Comparison of ENCODE assay signal across 1 cellular context in the genomic region with DNA sequence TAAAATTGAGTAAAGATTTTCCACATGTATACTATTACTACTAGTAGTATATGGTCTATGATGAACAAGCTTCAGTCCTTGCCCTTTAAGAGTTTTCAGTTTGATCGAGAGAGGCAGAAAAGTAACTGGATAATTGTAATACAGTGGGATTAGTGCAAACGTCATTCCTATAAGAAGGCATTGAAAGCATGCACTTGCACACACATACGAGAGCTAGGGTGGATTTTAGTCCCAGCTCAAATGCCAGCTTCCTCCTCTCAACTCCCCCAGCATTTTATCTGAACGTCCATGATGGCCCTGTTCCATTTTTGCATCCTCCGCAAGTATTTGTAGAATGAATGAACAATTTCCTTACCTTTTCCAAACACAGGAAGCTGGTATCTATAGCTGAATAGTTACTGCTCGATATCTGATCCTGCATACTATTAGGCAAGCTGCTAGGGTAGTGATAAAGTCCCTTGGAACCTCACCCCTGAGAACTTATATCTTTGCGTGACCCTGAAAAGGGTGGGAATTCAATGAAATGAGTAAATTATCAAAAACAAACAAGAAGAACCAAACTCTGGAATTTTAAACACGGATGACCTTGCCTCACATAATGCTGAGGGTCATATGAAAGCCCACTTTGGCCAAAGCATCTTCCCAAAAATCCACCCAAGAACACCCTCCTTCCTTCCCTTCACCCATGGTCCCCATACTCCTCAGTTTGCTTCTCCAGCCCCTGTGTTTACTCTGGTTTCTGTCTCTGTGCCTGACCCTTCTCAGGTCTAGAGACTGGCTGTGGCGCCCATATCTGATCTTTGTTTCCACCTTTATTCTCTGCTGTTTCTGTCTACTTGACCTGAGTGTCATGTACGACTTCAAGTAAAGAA.
TF ChIP-seq lines count a peak whose summit lies in the region.

No MANE protein-coding gene starts in this region.

TF ChIP-seq in K562, 482 proteins besides CTCF, POLR2A, EP300 and RAD21 (continued from another document and continues in another):
- TF ChIP-seq, protein P1, sequence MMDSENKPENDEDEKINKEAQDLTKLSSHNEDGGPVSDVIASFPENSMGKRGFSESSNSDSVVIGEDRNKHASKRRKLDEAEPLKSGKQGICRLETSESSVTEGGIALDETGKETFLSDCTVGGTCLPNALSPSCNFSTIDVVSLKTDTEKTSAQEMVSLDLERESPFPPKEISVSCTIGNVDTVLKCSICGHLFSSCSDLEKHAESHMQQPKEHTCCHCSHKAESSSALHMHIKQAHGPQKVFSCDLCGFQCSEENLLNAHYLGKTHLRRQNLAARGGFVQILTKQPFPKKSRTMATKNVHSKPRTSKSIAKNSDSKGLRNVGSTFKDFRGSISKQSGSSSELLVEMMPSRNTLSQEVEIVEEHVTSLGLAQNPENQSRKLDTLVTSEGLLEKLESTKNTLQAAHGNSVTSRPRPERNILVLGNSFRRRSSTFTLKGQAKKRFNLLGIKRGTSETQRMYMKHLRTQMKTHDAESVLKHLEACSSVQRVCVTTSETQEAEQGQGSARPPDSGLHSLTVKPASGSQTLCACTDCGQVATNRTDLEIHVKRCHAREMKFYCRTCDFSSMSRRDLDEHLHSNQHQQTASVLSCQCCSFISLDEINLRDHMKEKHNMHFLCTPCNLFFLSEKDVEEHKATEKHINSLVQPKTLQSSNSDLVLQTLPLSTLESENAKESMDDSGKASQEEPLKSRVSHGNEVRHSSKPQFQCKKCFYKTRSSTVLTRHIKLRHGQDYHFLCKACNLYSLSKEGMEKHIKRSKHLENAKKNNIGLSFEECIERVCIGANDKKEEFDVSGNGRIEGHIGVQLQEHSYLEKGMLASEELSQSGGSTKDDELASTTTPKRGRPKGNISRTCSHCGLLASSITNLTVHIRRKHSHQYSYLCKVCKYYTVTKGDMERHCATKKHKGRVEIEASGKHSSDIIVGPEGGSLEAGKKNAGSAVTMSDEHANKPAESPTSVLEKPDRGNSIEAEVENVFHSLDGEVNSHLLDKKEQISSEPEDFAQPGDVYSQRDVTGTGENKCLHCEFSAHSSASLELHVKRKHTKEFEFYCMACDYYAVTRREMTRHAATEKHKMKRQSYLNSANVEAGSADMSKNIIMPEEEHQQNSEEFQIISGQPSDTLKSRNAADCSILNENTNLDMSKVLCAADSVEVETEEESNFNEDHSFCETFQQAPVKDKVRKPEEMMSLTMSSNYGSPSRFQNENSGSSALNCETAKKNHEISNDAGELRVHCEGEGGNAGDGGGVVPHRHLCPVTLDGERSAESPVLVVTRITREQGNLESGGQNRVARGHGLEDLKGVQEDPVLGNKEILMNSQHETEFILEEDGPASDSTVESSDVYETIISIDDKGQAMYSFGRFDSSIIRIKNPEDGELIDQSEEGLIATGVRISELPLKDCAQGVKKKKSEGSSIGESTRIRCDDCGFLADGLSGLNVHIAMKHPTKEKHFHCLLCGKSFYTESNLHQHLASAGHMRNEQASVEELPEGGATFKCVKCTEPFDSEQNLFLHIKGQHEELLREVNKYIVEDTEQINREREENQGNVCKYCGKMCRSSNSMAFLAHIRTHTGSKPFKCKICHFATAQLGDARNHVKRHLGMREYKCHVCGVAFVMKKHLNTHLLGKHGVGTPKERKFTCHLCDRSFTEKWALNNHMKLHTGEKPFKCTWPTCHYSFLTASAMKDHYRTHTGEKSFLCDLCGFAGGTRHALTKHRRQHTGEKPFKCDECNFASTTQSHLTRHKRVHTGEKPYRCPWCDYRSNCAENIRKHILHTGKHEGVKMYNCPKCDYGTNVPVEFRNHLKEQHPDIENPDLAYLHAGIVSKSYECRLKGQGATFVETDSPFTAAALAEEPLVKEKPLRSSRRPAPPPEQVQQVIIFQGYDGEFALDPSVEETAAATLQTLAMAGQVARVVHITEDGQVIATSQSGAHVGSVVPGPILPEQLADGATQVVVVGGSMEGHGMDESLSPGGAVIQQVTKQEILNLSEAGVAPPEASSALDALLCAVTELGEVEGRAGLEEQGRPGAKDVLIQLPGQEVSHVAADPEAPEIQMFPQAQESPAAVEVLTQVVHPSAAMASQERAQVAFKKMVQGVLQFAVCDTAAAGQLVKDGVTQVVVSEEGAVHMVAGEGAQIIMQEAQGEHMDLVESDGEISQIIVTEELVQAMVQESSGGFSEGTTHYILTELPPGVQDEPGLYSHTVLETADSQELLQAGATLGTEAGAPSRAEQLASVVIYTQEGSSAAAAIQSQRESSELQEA (IDR thresholded peaks at IDR 0.05; ENCODE audit: low read depth): no peak
- TF ChIP-seq ARID1B (IDR thresholded peaks at IDR 0.05) (peak; percentile 87), FUS (optimal IDR thresholded peaks at IDR 0.05; ENCODE audit: low read depth, low read length) (no peak), MYBL2 (IDR thresholded peaks at IDR 0.05; ENCODE audit: low read depth) (no peak), MYBL2 (CRISPR knock-in tag; IDR thresholded peaks at IDR 0.05; ENCODE audit: borderline replicate concordance) (no peak), ZNF583 (CRISPR knock-in tag; IDR thresholded peaks at IDR 0.05) (no peak), NUFIP1 (IDR thresholded peaks at IDR 0.05; ENCODE audit: partially characterized antibody) (no peak), PTTG1 (tag; IDR thresholded peaks at IDR 0.05; ENCODE audit: low read depth) (no peak), TAF9B (IDR thresholded peaks at IDR 0.05; ENCODE audit: partially characterized antibody) (no peak), RBM14 (IDR thresholded peaks at IDR 0.05; ENCODE audit: borderline replicate concordance, insufficient read depth, low read depth, low read length) (no peak), KDM5B (IDR thresholded peaks at IDR 0.05; ENCODE audit: insufficient replicate concordance, low read depth, low read length) (no peak), HMGN3 (IDR thresholded peaks at IDR 0.05; ENCODE audit: borderline replicate concordance, extremely low read depth, insufficient read length, low read depth, low read length) (no peak), HDAC3 (IDR thresholded peaks at IDR 0.05; ENCODE audit: borderline replicate concordance, partially characterized antibody) (peak; percentile 35), EHMT2 (IDR thresholded peaks at IDR 0.05) (no peak), ZNF239 (CRISPR knock-in tag; IDR thresholded peaks at IDR 0.05) (no peak), KDM1A (IDR thresholded peaks at IDR 0.05) (no peak), HLTF (IDR thresholded peaks at IDR 0.05) (no peak), BHLHE40 (IDR thresholded peaks at IDR 0.05; ENCODE audit: low read length) (no peak)
- TF ChIP-seq, protein P2, sequence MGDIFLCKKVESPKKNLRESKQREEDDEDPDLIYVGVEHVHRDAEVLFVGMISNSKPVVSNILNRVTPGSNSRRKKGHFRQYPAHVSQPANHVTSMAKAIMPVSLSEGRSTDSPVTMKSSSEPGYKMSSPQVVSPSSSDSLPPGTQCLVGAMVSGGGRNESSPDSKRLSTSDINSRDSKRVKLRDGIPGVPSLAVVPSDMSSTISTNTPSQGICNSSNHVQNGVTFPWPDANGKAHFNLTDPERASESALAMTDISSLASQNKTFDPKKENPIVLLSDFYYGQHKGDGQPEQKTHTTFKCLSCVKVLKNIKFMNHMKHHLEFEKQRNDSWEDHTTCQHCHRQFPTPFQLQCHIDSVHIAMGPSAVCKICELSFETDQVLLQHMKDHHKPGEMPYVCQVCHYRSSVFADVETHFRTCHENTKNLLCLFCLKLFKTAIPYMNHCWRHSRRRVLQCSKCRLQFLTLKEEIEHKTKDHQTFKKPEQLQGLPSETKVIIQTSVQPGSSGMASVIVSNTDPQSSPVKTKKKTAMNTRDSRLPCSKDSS (IDR thresholded peaks at IDR 0.05; ENCODE audit: low read depth, partially characterized antibody): no peak
- TF ChIP-seq, protein P3, sequence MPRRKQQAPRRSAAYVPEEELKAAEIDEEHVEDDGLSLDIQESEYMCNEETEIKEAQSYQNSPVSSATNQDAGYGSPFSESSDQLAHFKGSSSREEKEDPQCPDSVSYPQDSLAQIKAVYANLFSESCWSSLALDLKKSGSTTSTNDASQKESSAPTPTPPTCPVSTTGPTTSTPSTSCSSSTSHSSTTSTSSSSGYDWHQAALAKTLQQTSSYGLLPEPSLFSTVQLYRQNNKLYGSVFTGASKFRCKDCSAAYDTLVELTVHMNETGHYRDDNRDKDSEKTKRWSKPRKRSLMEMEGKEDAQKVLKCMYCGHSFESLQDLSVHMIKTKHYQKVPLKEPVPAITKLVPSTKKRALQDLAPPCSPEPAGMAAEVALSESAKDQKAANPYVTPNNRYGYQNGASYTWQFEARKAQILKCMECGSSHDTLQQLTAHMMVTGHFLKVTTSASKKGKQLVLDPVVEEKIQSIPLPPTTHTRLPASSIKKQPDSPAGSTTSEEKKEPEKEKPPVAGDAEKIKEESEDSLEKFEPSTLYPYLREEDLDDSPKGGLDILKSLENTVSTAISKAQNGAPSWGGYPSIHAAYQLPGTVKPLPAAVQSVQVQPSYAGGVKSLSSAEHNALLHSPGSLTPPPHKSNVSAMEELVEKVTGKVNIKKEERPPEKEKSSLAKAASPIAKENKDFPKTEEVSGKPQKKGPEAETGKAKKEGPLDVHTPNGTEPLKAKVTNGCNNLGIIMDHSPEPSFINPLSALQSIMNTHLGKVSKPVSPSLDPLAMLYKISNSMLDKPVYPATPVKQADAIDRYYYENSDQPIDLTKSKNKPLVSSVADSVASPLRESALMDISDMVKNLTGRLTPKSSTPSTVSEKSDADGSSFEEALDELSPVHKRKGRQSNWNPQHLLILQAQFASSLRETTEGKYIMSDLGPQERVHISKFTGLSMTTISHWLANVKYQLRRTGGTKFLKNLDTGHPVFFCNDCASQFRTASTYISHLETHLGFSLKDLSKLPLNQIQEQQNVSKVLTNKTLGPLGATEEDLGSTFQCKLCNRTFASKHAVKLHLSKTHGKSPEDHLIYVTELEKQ (CRISPR knock-in tag; IDR thresholded peaks at IDR 0.05): no peak
- TF ChIP-seq, protein P4, sequence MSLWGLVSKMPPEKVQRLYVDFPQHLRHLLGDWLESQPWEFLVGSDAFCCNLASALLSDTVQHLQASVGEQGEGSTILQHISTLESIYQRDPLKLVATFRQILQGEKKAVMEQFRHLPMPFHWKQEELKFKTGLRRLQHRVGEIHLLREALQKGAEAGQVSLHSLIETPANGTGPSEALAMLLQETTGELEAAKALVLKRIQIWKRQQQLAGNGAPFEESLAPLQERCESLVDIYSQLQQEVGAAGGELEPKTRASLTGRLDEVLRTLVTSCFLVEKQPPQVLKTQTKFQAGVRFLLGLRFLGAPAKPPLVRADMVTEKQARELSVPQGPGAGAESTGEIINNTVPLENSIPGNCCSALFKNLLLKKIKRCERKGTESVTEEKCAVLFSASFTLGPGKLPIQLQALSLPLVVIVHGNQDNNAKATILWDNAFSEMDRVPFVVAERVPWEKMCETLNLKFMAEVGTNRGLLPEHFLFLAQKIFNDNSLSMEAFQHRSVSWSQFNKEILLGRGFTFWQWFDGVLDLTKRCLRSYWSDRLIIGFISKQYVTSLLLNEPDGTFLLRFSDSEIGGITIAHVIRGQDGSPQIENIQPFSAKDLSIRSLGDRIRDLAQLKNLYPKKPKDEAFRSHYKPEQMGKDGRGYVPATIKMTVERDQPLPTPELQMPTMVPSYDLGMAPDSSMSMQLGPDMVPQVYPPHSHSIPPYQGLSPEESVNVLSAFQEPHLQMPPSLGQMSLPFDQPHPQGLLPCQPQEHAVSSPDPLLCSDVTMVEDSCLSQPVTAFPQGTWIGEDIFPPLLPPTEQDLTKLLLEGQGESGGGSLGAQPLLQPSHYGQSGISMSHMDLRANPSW (CRISPR knock-in tag; IDR thresholded peaks at IDR 0.05): no peak
- TF ChIP-seq, protein P5, sequence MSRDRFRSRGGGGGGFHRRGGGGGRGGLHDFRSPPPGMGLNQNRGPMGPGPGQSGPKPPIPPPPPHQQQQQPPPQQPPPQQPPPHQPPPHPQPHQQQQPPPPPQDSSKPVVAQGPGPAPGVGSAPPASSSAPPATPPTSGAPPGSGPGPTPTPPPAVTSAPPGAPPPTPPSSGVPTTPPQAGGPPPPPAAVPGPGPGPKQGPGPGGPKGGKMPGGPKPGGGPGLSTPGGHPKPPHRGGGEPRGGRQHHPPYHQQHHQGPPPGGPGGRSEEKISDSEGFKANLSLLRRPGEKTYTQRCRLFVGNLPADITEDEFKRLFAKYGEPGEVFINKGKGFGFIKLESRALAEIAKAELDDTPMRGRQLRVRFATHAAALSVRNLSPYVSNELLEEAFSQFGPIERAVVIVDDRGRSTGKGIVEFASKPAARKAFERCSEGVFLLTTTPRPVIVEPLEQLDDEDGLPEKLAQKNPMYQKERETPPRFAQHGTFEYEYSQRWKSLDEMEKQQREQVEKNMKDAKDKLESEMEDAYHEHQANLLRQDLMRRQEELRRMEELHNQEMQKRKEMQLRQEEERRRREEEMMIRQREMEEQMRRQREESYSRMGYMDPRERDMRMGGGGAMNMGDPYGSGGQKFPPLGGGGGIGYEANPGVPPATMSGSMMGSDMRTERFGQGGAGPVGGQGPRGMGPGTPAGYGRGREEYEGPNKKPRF (IDR thresholded peaks at IDR 0.05; ENCODE audit: low read depth, low read length): no peak
- TF ChIP-seq, protein P6, sequence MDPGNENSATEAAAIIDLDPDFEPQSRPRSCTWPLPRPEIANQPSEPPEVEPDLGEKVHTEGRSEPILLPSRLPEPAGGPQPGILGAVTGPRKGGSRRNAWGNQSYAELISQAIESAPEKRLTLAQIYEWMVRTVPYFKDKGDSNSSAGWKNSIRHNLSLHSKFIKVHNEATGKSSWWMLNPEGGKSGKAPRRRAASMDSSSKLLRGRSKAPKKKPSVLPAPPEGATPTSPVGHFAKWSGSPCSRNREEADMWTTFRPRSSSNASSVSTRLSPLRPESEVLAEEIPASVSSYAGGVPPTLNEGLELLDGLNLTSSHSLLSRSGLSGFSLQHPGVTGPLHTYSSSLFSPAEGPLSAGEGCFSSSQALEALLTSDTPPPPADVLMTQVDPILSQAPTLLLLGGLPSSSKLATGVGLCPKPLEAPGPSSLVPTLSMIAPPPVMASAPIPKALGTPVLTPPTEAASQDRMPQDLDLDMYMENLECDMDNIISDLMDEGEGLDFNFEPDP (CRISPR knock-in tag; IDR thresholded peaks at IDR 0.05): no peak
- TF ChIP-seq, protein P7, sequence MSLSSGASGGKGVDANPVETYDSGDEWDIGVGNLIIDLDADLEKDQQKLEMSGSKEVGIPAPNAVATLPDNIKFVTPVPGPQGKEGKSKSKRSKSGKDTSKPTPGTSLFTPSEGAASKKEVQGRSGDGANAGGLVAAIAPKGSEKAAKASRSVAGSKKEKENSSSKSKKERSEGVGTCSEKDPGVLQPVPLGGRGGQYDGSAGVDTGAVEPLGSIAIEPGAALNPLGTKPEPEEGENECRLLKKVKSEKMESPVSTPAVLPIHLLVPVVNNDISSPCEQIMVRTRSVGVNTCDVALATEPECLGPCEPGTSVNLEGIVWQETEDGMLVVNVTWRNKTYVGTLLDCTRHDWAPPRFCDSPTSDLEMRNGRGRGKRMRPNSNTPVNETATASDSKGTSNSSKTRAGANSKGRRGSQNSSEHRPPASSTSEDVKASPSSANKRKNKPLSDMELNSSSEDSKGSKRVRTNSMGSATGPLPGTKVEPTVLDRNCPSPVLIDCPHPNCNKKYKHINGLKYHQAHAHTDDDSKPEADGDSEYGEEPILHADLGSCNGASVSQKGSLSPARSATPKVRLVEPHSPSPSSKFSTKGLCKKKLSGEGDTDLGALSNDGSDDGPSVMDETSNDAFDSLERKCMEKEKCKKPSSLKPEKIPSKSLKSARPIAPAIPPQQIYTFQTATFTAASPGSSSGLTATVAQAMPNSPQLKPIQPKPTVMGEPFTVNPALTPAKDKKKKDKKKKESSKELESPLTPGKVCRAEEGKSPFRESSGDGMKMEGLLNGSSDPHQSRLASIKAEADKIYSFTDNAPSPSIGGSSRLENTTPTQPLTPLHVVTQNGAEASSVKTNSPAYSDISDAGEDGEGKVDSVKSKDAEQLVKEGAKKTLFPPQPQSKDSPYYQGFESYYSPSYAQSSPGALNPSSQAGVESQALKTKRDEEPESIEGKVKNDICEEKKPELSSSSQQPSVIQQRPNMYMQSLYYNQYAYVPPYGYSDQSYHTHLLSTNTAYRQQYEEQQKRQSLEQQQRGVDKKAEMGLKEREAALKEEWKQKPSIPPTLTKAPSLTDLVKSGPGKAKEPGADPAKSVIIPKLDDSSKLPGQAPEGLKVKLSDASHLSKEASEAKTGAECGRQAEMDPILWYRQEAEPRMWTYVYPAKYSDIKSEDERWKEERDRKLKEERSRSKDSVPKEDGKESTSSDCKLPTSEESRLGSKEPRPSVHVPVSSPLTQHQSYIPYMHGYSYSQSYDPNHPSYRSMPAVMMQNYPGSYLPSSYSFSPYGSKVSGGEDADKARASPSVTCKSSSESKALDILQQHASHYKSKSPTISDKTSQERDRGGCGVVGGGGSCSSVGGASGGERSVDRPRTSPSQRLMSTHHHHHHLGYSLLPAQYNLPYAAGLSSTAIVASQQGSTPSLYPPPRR (CRISPR knock-in tag; IDR thresholded peaks at IDR 0.05; ENCODE audit: borderline replicate concordance): no peak
